ENCODE assay signal across 23 cellular contexts in genomic region chr10:131226831-131227740, GRCh38.
"Had no signal": no experiment of that assay in that cellular context is flagged by ENCODE, and none has a peak within 500 bp of the region (broad histone marks: within the 10 kb centered on the region; RNA-seq: fewer than 3 reads in every experiment).

No MANE protein-coding gene starts in this region.

- H3K9me3 Mint-ChIP-seq: activated CD4-positive, alpha-beta memory T cell treated with anti-CD3 and anti-CD28 coated beads for 36 hours; activated CD4-positive, alpha-beta T cell treated with anti-CD3 and anti-CD28 coated beads, Interleukin-2, amount 10 ng/mL, durations not matched to agents 7 days and 5 days; activated naive CD4-positive, alpha-beta T cell treated with anti-CD3 and anti-CD28 coated beads, Interleukin-2, amount 50 U/mL, for 72 hours; activated naive CD8-positive, alpha-beta T cell treated with anti-CD3 and anti-CD28 coated beads, Interleukin-2, amount 50 U/mL, for 24 hours; activated T-cell treated with anti-CD3 and anti-CD28 coated beads, Interleukin-2, amount 50 U/mL, for 4 hours; central memory CD8-positive, alpha-beta T cell; T-cell had no signal

- FAIRE-seq: astrocyte had no signal

- DNase-seq: activated CD4-positive, alpha-beta memory T cell treated with anti-CD3 and anti-CD28 coated beads for 36 hours; activated CD4-positive, alpha-beta T cell treated with anti-CD3 and anti-CD28 coated beads, Interleukin-2, amount 10 ng/mL, durations not matched to agents 7 days and 5 days; activated CD4-positive, CD25-positive, alpha-beta regulatory T cell; activated CD8-positive, alpha-beta memory T cell treated with anti-CD3 and anti-CD28 coated beads for 24 hours; activated effector memory CD4-positive, alpha-beta T cell treated with anti-CD3 and anti-CD28 coated beads, Interleukin-2, amount 50 U/mL, for 16 hours; activated naive CD4-positive, alpha-beta T cell treated with Interleukin-2 at 50 U/mL for 16 hours; activated naive CD8-positive, alpha-beta T cell treated with anti-CD3 and anti-CD28 coated beads, Interleukin-2, amount 50 U/mL, for 24 hours; activated T-cell treated with anti-CD3 and anti-CD28 coated beads, Interleukin-2, amount 50 U/mL, for 4 hours; amniotic stem cell; NCI-H1092; NCI-H187; NCI-H510A treated with DMSO at 0.1 percent for 48 hours; NCI-H774; PC-3; T-cell; T-helper 2 cell had no signal

- H3K4me1 Mint-ChIP-seq: activated CD4-positive, alpha-beta T cell treated with anti-CD3 and anti-CD28 coated beads, Interleukin-2, amount 10 ng/mL, durations not matched to agents 7 days and 5 days; activated naive CD8-positive, alpha-beta T cell treated with anti-CD3 and anti-CD28 coated beads, Interleukin-2, amount 50 U/mL, for 24 hours; central memory CD8-positive, alpha-beta T cell; T-cell had no signal

- H3K4me3 Mint-ChIP-seq: activated CD4-positive, alpha-beta memory T cell treated with anti-CD3 and anti-CD28 coated beads for 36 hours; activated CD4-positive, alpha-beta T cell treated with anti-CD3 and anti-CD28 coated beads, Interleukin-2, amount 10 ng/mL, durations not matched to agents 7 days and 5 days; activated naive CD8-positive, alpha-beta T cell treated with anti-CD3 and anti-CD28 coated beads, Interleukin-2, amount 50 U/mL, for 24 hours; activated T-cell treated with anti-CD3 and anti-CD28 coated beads, Interleukin-2, amount 50 U/mL, for 4 hours; brain; central memory CD8-positive, alpha-beta T cell; T-cell had no signal

- H3K27ac ChIP-seq: KMS-11, SK-N-MC, VCaP had no signal

- H3K27me3 Mint-ChIP-seq: activated CD4-positive, alpha-beta memory T cell treated with anti-CD3 and anti-CD28 coated beads for 36 hours; activated CD4-positive, alpha-beta T cell treated with anti-CD3 and anti-CD28 coated beads, Interleukin-2, amount 10 ng/mL, durations not matched to agents 7 days and 5 days; activated naive CD8-positive, alpha-beta T cell treated with anti-CD3 and anti-CD28 coated beads, Interleukin-2, amount 50 U/mL, for 24 hours; central memory CD8-positive, alpha-beta T cell; T-cell had no signal

- H3K36me3 Mint-ChIP-seq: activated CD4-positive, alpha-beta memory T cell treated with anti-CD3 and anti-CD28 coated beads for 36 hours; activated naive CD4-positive, alpha-beta T cell treated with anti-CD3 and anti-CD28 coated beads, Interleukin-2, amount 50 U/mL, for 72 hours; brain; T-cell had no signal

- H3K27ac Mint-ChIP-seq: activated CD4-positive, alpha-beta memory T cell treated with anti-CD3 and anti-CD28 coated beads for 36 hours; activated CD4-positive, alpha-beta T cell treated with anti-CD3 and anti-CD28 coated beads, Interleukin-2, amount 10 ng/mL, durations not matched to agents 7 days and 5 days; activated naive CD4-positive, alpha-beta T cell treated with anti-CD3 and anti-CD28 coated beads, Interleukin-2, amount 50 U/mL, for 72 hours; activated naive CD8-positive, alpha-beta T cell treated with anti-CD3 and anti-CD28 coated beads, Interleukin-2, amount 50 U/mL, for 24 hours; T-cell had no signal

- ATAC-seq: activated naive CD4-positive, alpha-beta T cell treated with anti-CD3 and anti-CD28 coated beads, Interleukin-2, amount 50 U/mL, for 72 hours; activated naive CD8-positive, alpha-beta T cell treated with anti-CD3 and anti-CD28 coated beads, Interleukin-2, amount 50 U/mL, for 24 hours; activated T-cell treated with anti-CD3 and anti-CD28 coated beads, Interleukin-2, amount 50 U/mL, for 4 hours; PC-3; T-cell had no signal

- H3K4me3 ChIP-seq: SK-N-MC had no signal
